9 cellular contexts compared by ENCODE assay signal in genomic region chr2:232928564-232929302, GRCh38. TPM values are rescaled to one million over a fixed set of nuclear protein-coding genes. Genes with fewer than 3 reads are reported as not detected.
DNase-seq lines count a peak whose midpoint lies in the region; ATAC-seq and TF ChIP-seq lines count a peak whose summit lies in the region.
"Had no signal": no experiment of that assay in that cellular context is flagged by ENCODE, and none has a peak within 500 bp of the region (broad histone marks: within the 10 kb centered on the region; RNA-seq: fewer than 3 reads in every experiment).

No MANE protein-coding gene starts in this region.

- no peak overlapping the region for H4K91ac ChIP-seq in trophoblast cell (ENCODE audit: low read depth, low read length)

- no peak overlapping the region for H4K8ac ChIP-seq in trophoblast cell (ENCODE audit: low read depth, low read length)

- no peak overlapping the region for H2AK5ac ChIP-seq in trophoblast cell (ENCODE audit: low read length)

- 71% methylated on average over 26 of the region's 55 CpGs for whole genome bisulfite sequencing in esophagus muscularis mucosa
- WGBS in trophoblast cell (ENCODE audit: extremely low coverage, insufficient coverage, insufficient read length) = no CpG with 5 or more reads among the region's 55 CpGs

- no peak overlapping the region for H3K18ac ChIP-seq in trophoblast cell (ENCODE audit: low read length)

- no peak overlapping the region for H4K12ac ChIP-seq in trophoblast cell (ENCODE audit: low read depth, low read length)

- no peak overlapping the region for H2AFZ ChIP-seq in trophoblast cell (ENCODE audit: insufficient read depth, low read length, poor library complexity)

- H3K9me3 ChIP-seq in ES-I3 (ENCODE audit: control insufficient read depth, insufficient read depth, low read length) = no peaks in the 10 kb centered on the region
- no peaks in the 10 kb centered on the region for H3K9me3 ChIP-seq in RWPE2 (ENCODE audit: severe bottlenecking)
- peaks cover 0 to 5% (median 2%) of the 10 kb centered on the region in 4 donors for H3K9me3 ChIP-seq in esophagus muscularis mucosa
- H3K9me3 ChIP-seq in trophoblast cell (ENCODE audit: insufficient read depth, low read depth, low read length) = peaks cover 13% of the 10 kb centered on the region
- H3K9me3 ChIP-seq in WERI-Rb-1 (ENCODE audit: severe bottlenecking) = peaks cover 3% of the 10 kb centered on the region

- TF ChIP-seq POLR2A in esophagus muscularis mucosa (IDR thresholded peaks at IDR 0.05; ENCODE audit: low read depth) = no peak

- intact Hi-C loops in esophagus muscularis mucosa (cut with DNase I) = no loop called here

- TF ChIP-seq CTCF in RWPE2 (IDR thresholded peaks at IDR 0.05; ENCODE audit: poor library complexity, severe bottlenecking) (no peak), esophagus muscularis mucosa (IDR thresholded peaks at IDR 0.05) (no peak), WERI-Rb-1 (IDR thresholded peaks at IDR 0.05; ENCODE audit: low read depth, low read length) (no peak)

- no peaks in the 10 kb centered on the region for H3K79me2 ChIP-seq in trophoblast cell (ENCODE audit: control insufficient read depth, insufficient read depth, low read length, poor library complexity)

- no peak overlapping the region for H3K23ac ChIP-seq in trophoblast cell (ENCODE audit: low read length)

- no peak overlapping the region for H3K27ac ChIP-seq in RWPE2 (ENCODE audit: poor library complexity, severe bottlenecking)
- H3K27ac ChIP-seq in esophagus muscularis mucosa (replicated peaks in 1 of 4) = no peak overlapping the region
- no peak overlapping the region for H3K27ac ChIP-seq in trophoblast cell (ENCODE audit: low read depth, low read length)
- H3K27ac ChIP-seq in WERI-Rb-1 = no peak overlapping the region

- H3K4me1 ChIP-seq in ES-I3 (ENCODE audit: insufficient read depth, low read length) (peaks cover 16% of the 10 kb centered on the region), RWPE2 (ENCODE audit: insufficient read depth, poor library complexity, severe bottlenecking) (no peaks in the 10 kb centered on the region), esophagus muscularis mucosa (peaks cover 13 to 23% (median 21%) of the 10 kb centered on the region in 4 donors), trophoblast cell (ENCODE audit: control insufficient read depth in 1 of 2, insufficient read depth in 2 of 2, low read length in 2 of 2) (peaks cover 6 to 14% of the 10 kb centered on the region in 2 experiments)

- TF ChIP-seq EP300 in esophagus muscularis mucosa (IDR thresholded peaks at IDR 0.05) = no peak

- ATAC-seq in RWPE2 (ENCODE audit: low read depth) = no peak
- no peak for ATAC-seq in GM19463 (IDR thresholded peaks at IDR 0.05; ENCODE audit: unreplicated experiment)

- no peaks in the 10 kb centered on the region for H3K79me1 ChIP-seq in trophoblast cell (ENCODE audit: low read length)

- H2BK5ac ChIP-seq in trophoblast cell (ENCODE audit: low read depth, low read length, poor library complexity) = no peak overlapping the region

- H2BK120ac ChIP-seq in trophoblast cell (ENCODE audit: insufficient read depth, low read length, poor library complexity) = no peak overlapping the region

- peak overlapping the region; percentile 71 for H3K4me2 ChIP-seq in trophoblast cell (ENCODE audit: low read length)

- H3K36me3 ChIP-seq in ES-I3 (ENCODE audit: insufficient read depth, low read length) (no peaks in the 10 kb centered on the region), RWPE2 (ENCODE audit: low read depth) (no peaks in the 10 kb centered on the region), esophagus muscularis mucosa (no peaks in the 10 kb centered on the region), trophoblast cell (ENCODE audit: control insufficient read depth in 1 of 2, insufficient read depth in 2 of 2, low read length in 2 of 2) (no peaks in the 10 kb centered on the region), WERI-Rb-1 (no peaks in the 10 kb centered on the region)

- no peak overlapping the region for H3K4ac ChIP-seq in trophoblast cell (ENCODE audit: low read depth, low read length)

- DNase-seq in RWPE2 (ENCODE audit: low spot score) = no peak
- DNase-seq in esophagus muscularis mucosa (ENCODE audit: extremely low spot score) = no peak
- DNase-seq in trophoblast cell = no peak
- DNase-seq in CD1c-positive myeloid dendritic cell (ENCODE audit: extremely low spot score) = no peak
- DNase-seq in WERI-Rb-1 = no peak
- no peak for DNase-seq in NCI-H1105 treated with DMSO at 0.1 percent for 48 hours (lab: John Stamatoyannopoulos, UW)
- DNase-seq: kidney glomerular epithelial cell had no signal

- H2BK12ac ChIP-seq in trophoblast cell (ENCODE audit: low read length) = no peak overlapping the region

- H3K9ac ChIP-seq in ES-I3 (ENCODE audit: low read depth, low read length) (peak overlapping the region; percentile 52; the same call in 1 of the 2 replicates), trophoblast cell (ENCODE audit: low read length) (no peak overlapping the region)

- H3K27me3 ChIP-seq in RWPE2 (ENCODE audit: insufficient read depth, poor library complexity, severe bottlenecking) (peaks cover 18% of the 10 kb centered on the region), esophagus muscularis mucosa (peaks cover 0 to 80% (median 24%) of the 10 kb centered on the region in 4 donors), trophoblast cell (ENCODE audit: insufficient read depth, low read length) (peaks cover 48% of the 10 kb centered on the region), WERI-Rb-1 (ENCODE audit: insufficient read depth, low read depth, severe bottlenecking) (peaks cover 14% of the 10 kb centered on the region)

- no peak overlapping the region for H3K14ac ChIP-seq in trophoblast cell (ENCODE audit: low read length)

- H3K4me3 ChIP-seq in RWPE2 (ENCODE audit: severe bottlenecking) (peak overlapping the region; percentile 34), esophagus muscularis mucosa (peak overlapping the region in 3 of 4 donors; percentile 24 to 55 (median 49)), trophoblast cell (ENCODE audit: low read depth, low read length) (peak overlapping the region; percentile 51), WERI-Rb-1 (ENCODE audit: low read depth, low read length) (no peak overlapping the region; the same call in 1 of the 2 replicates)

RNA-seq across cellular contexts. Expression of gene SNORC, which starts 58.7 kb away (rescaled TPM):
- 1 to 10 TPM in 2 of 4 donors, under 1 TPM in 2; 0.45 to 2.5 (median 1.4) TPM for total RNA-seq in esophagus muscularis mucosa
- polyA plus RNA-seq in trophoblast cell (2013) = 2.8 and 3.2 TPM in 2 replicates
